Comparison of ENCODE assay signal across 1 cellular context in the genomic region with DNA sequence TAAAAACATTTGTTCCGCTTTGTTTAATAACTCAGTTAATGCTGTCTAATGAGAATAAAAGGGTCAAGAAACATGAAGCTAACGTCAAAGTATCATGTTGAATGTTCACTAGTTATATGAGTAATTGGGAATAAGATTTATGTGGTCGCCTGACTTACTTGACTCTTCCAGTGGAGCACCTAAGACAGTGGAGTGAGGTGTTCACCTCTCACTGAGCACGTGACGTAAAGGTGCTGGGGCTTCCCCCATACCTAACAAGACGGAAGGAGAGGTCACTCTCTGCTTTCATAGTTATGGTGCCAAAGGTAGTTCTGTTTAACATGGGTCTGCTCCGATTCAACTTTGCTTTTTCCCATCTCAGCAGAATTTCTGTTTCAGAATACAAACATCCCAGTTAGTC.
TF ChIP-seq lines count a peak whose summit lies in the region.

No MANE protein-coding gene starts in this region.

TF ChIP-seq in GM12878, 131 proteins besides CTCF, POLR2A, EP300 and RAD21 (continued from another document):
- TF ChIP-seq, protein P1, sequence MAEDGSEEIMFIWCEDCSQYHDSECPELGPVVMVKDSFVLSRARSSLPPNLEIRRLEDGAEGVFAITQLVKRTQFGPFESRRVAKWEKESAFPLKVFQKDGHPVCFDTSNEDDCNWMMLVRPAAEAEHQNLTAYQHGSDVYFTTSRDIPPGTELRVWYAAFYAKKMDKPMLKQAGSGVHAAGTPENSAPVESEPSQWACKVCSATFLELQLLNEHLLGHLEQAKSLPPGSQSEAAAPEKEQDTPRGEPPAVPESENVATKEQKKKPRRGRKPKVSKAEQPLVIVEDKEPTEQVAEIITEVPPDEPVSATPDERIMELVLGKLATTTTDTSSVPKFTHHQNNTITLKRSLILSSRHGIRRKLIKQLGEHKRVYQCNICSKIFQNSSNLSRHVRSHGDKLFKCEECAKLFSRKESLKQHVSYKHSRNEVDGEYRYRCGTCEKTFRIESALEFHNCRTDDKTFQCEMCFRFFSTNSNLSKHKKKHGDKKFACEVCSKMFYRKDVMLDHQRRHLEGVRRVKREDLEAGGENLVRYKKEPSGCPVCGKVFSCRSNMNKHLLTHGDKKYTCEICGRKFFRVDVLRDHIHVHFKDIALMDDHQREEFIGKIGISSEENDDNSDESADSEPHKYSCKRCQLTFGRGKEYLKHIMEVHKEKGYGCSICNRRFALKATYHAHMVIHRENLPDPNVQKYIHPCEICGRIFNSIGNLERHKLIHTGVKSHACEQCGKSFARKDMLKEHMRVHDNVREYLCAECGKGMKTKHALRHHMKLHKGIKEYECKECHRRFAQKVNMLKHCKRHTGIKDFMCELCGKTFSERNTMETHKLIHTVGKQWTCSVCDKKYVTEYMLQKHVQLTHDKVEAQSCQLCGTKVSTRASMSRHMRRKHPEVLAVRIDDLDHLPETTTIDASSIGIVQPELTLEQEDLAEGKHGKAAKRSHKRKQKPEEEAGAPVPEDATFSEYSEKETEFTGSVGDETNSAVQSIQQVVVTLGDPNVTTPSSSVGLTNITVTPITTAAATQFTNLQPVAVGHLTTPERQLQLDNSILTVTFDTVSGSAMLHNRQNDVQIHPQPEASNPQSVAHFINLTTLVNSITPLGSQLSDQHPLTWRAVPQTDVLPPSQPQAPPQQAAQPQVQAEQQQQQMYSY (CRISPR knock-in tag; IDR thresholded peaks at IDR 0.05) = no peak
- TF ChIP-seq BHLHE40 (IDR thresholded peaks at IDR 0.05; ENCODE audit: borderline replicate concordance in 1 of 2, low read depth in 2 of 2, low read length in 1 of 2) = peak; percentile 81 to 88
- peak; percentile 76 for TF ChIP-seq RUNX3 (IDR thresholded peaks at IDR 0.05; ENCODE audit: low read length)
- peak; percentile 81 for TF ChIP-seq JUNB (IDR thresholded peaks at IDR 0.05)
- TF ChIP-seq GABPA (IDR thresholded peaks at IDR 0.05; ENCODE audit: low read depth) = no peak
- TF ChIP-seq HDGF (IDR thresholded peaks at IDR 0.05) = no peak
- TF ChIP-seq, protein P2, sequence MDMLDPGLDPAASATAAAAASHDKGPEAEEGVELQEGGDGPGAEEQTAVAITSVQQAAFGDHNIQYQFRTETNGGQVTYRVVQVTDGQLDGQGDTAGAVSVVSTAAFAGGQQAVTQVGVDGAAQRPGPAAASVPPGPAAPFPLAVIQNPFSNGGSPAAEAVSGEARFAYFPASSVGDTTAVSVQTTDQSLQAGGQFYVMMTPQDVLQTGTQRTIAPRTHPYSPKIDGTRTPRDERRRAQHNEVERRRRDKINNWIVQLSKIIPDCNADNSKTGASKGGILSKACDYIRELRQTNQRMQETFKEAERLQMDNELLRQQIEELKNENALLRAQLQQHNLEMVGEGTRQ (IDR thresholded peaks at IDR 0.05; ENCODE audit: borderline replicate concordance, low read depth, low read length) = peak; percentile 51; the same call in 1 of the 2 replicates
- TF ChIP-seq BCL11A (IDR thresholded peaks at IDR 0.05; ENCODE audit: low read depth, low read length) = 0 out of 2 replicates have a peak, but pooled peaks have one; percentile 38
- no peak for TF ChIP-seq SMC3 (IDR thresholded peaks at IDR 0.05; ENCODE audit: borderline replicate concordance, low read length)
- TF ChIP-seq CREB1 (IDR thresholded peaks at IDR 0.05; ENCODE audit: low read depth) = peak; percentile 74
- TF ChIP-seq, protein P3, sequence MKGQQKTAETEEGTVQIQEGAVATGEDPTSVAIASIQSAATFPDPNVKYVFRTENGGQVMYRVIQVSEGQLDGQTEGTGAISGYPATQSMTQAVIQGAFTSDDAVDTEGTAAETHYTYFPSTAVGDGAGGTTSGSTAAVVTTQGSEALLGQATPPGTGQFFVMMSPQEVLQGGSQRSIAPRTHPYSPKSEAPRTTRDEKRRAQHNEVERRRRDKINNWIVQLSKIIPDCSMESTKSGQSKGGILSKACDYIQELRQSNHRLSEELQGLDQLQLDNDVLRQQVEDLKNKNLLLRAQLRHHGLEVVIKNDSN (IDR thresholded peaks at IDR 0.05; ENCODE audit: borderline replicate concordance, extremely low read length, insufficient read depth, low read depth, low read length) = peak; percentile 81
- TF ChIP-seq RAD51 (IDR thresholded peaks at IDR 0.05) = peak; percentile 79; the same call in 1 of the 2 replicates
- TF ChIP-seq STAT1 (conservative IDR thresholded peaks at IDR 0.05) = no peak
- TF ChIP-seq NFIC (IDR thresholded peaks at IDR 0.05; ENCODE audit: low read depth, low read length) = peak; percentile 64
- TF ChIP-seq, protein P4, sequence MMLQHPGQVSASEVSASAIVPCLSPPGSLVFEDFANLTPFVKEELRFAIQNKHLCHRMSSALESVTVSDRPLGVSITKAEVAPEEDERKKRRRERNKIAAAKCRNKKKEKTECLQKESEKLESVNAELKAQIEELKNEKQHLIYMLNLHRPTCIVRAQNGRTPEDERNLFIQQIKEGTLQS (IDR thresholded peaks at IDR 0.05; ENCODE audit: borderline replicate concordance, extremely low read depth, low read depth, low read length) = peak; percentile 6; the same call in 1 of the 2 replicates
- 0 out of 2 replicates have a peak, but pooled peaks have one; percentile 24 for TF ChIP-seq PAX5 (IDR thresholded peaks at IDR 0.05; ENCODE audit: borderline replicate concordance, low read depth, low read length)
